14 cellular contexts compared by ENCODE assay signal in genomic region chr9:2638871-2639673, GRCh38. TPM values are rescaled to one million over a fixed set of nuclear protein-coding genes. Genes with fewer than 3 reads are reported as not detected.
DNase-seq lines count a peak whose midpoint lies in the region; ATAC-seq lines count a peak whose summit lies in the region.
"Had no signal": no experiment of that assay in that cellular context is flagged by ENCODE, and none has a peak within 500 bp of the region (broad histone marks: within the 10 kb centered on the region; RNA-seq: fewer than 3 reads in every experiment).

No MANE protein-coding gene starts in this region.

- ATAC-seq in activated T-cell treated with anti-CD3 and anti-CD28 coated beads, Interleukin-2, amount 50 U/mL, for 72 hours (replicated peaks in 1 of 2), result peak; percentile 99 to 100
- ATAC-seq in GM21619 (IDR thresholded peaks at IDR 0.05; ENCODE audit: unreplicated experiment) (peak; percentile 83), HG03342 (IDR thresholded peaks at IDR 0.05; ENCODE audit: unreplicated experiment) (peak; percentile 87), Right ventricle myocardium inferior (no peak)
- peak; percentile 76 to 89 for ATAC-seq in stimulated activated naive B cell treated with anti-CD40 and anti-IgM and Interleukin-4, amounts not matched to agents 10 μg/mL and 1 μg/mL and 100 μg/mL, for 72 hours (replicated peaks)

- intact Hi-C loops in posterior cingulate gyrus (cut with DNase I), result loop anchor here (10.0 kb wide), 1 partner anchor 624 kb away; the partner anchor contains the start of gene SMARCA2
- intact Hi-C loops in Right ventricle myocardium inferior (cut with DNase I), result loop anchor here (10.0 kb wide), 1 partner anchor 176 kb away; no protein-coding TSS in a partner anchor

- H3K4me1 Mint-ChIP-seq in activated T-cell treated with anti-CD3 and anti-CD28 coated beads, Interleukin-2, amount 50 U/mL, for 72 hours (ENCODE audit: low read depth), result peaks cover 17% of the 10 kb centered on the region
- H3K4me1 Mint-ChIP-seq in stimulated activated naive B cell treated with anti-CD40 and anti-IgM and Interleukin-4, amounts not matched to agents 10 μg/mL and 1 μg/mL and 100 μg/mL, for 72 hours, result peaks cover 2 to 7% of the 10 kb centered on the region in 2 donors

- H3K27ac Mint-ChIP-seq in activated T-cell treated with anti-CD3 and anti-CD28 coated beads, Interleukin-2, amount 50 U/mL, for 72 hours, result peak overlapping the region; percentile 43
- H3K27ac Mint-ChIP-seq in stimulated activated naive B cell treated with anti-CD40 and anti-IgM and Interleukin-4, amounts not matched to agents 10 μg/mL and 1 μg/mL and 100 μg/mL, for 72 hours, result no peak overlapping the region

- peak overlapping the region; percentile 39 to 69 for H3K4me3 Mint-ChIP-seq in activated T-cell treated with anti-CD3 and anti-CD28 coated beads, Interleukin-2, amount 50 U/mL, for 72 hours
- H3K4me3 Mint-ChIP-seq in stimulated activated naive B cell treated with anti-CD40 and anti-IgM and Interleukin-4, amounts not matched to agents 10 μg/mL and 1 μg/mL and 100 μg/mL, for 72 hours, result no peak overlapping the region

- DNase-seq in activated T-cell treated with anti-CD3 and anti-CD28 coated beads, Interleukin-2, amount 50 U/mL, for 72 hours, result peak; percentile 16 to 26
- no peak for DNase-seq in activated T-cell treated with anti-CD3 and anti-CD28 coated beads, Interleukin-2, amount 50 U/mL, for 48 hours
- no peak for DNase-seq in stimulated activated naive B cell treated with anti-CD40 and anti-IgM and Interleukin-4, amounts not matched to agents 10 μg/mL and 1 μg/mL and 100 μg/mL, for 72 hours
- DNase-seq in posterior cingulate gyrus (no peak), Right ventricle myocardium inferior (ENCODE audit: missing footprints) (no peak), AG20443 (ENCODE audit: low spot score) (no peak)
- DNase-seq: activated gamma-delta T cell treated with Interleukin-2 at 50 U/mL for 16 hours, DMS 273 treated with DMSO at 0.1 percent for 48 hours, H7, NCI-H69, SHP77 treated with DMSO at 0.1 percent for 48 hours, transverse colon had no signal

- H3K36me3 Mint-ChIP-seq in activated T-cell treated with anti-CD3 and anti-CD28 coated beads, Interleukin-2, amount 50 U/mL, for 72 hours (ENCODE audit: insufficient read depth in 2 of 2), result peaks cover 16 to 35% of the 10 kb centered on the region in 2 donors
- H3K36me3 Mint-ChIP-seq in stimulated activated naive B cell treated with anti-CD40 and anti-IgM and Interleukin-4, amounts not matched to agents 10 μg/mL and 1 μg/mL and 100 μg/mL, for 72 hours, result no peaks in the 10 kb centered on the region

- peaks cover 15% of the 10 kb centered on the region for H3K27me3 Mint-ChIP-seq in activated T-cell treated with anti-CD3 and anti-CD28 coated beads, Interleukin-2, amount 50 U/mL, for 72 hours (ENCODE audit: low read depth)
- H3K27me3 Mint-ChIP-seq in stimulated activated naive B cell treated with anti-CD40 and anti-IgM and Interleukin-4, amounts not matched to agents 10 μg/mL and 1 μg/mL and 100 μg/mL, for 72 hours, result peaks cover 4 to 8% of the 10 kb centered on the region in 2 donors

- H3K9me3 Mint-ChIP-seq in activated T-cell treated with anti-CD3 and anti-CD28 coated beads, Interleukin-2, amount 50 U/mL, for 72 hours, result peaks cover 0 to 1% of the 10 kb centered on the region in 2 donors
- peaks cover 0 to 3% of the 10 kb centered on the region in 2 donors for H3K9me3 Mint-ChIP-seq in stimulated activated naive B cell treated with anti-CD40 and anti-IgM and Interleukin-4, amounts not matched to agents 10 μg/mL and 1 μg/mL and 100 μg/mL, for 72 hours

RNA-seq across cellular contexts. Expression of gene VLDLR, which starts 17.5 kb away (rescaled TPM):
- total RNA-seq in activated T-cell treated with anti-CD3 and anti-CD28 coated beads, Interleukin-2, amount 50 U/mL, for 72 hours, result 10 to 100 TPM; 18.0 to 19.2 TPM
- total RNA-seq in Right ventricle myocardium inferior, result 134 TPM

Comparison
In these comparisons a context has a peak if more than half of its experiments do, and no peak if none do; other contexts are left out.
1. DNase-seq: peak in activated T-cell treated with anti-CD3 and anti-CD28 coated beads, Interleukin-2, amount 50 U/mL, for 72 hours (2 of 2); none in activated T-cell treated with anti-CD3 and anti-CD28 coated beads, Interleukin-2, amount 50 U/mL, for 48 hours (0 of 2), stimulated activated naive B cell treated with anti-CD40 and anti-IgM and Interleukin-4, amounts not matched to agents 10 μg/mL and 1 μg/mL and 100 μg/mL, for 72 hours (single experiment), posterior cingulate gyrus (0 of 10), Right ventricle myocardium inferior (single experiment) and AG20443 (single experiment).
2. H3K4me3 Mint-ChIP-seq: peak in activated T-cell treated with anti-CD3 and anti-CD28 coated beads, Interleukin-2, amount 50 U/mL, for 72 hours (2 of 2); none in stimulated activated naive B cell treated with anti-CD40 and anti-IgM and Interleukin-4, amounts not matched to agents 10 μg/mL and 1 μg/mL and 100 μg/mL, for 72 hours (0 of 2).